Comparison of ENCODE assay signal across 1 cellular context in genomic region chr12:104578453-104578852, GRCh38.
TF ChIP-seq lines count a peak whose summit lies in the region.

No MANE protein-coding gene starts in this region.

TF ChIP-seq in IMR-90, 13 proteins besides CTCF, POLR2A, EP300 and RAD21:
- TF ChIP-seq MXI1 (IDR thresholded peaks at IDR 0.05; ENCODE audit: borderline replicate concordance, low read depth, low read length) (no peak), USF2 (IDR thresholded peaks at IDR 0.05; ENCODE audit: low read depth, low read length) (no peak), SMC3 (IDR thresholded peaks at IDR 0.05; ENCODE audit: low read depth, low read length) (no peak), MAFK (IDR thresholded peaks at IDR 0.05; ENCODE audit: low read depth, low read length) (no peak), RFX5 (IDR thresholded peaks at IDR 0.05; ENCODE audit: low read depth, low read length) (no peak), FOS (IDR thresholded peaks at IDR 0.05; ENCODE audit: low read depth, low read length) (peak; percentile 70), MAZ (IDR thresholded peaks at IDR 0.05; ENCODE audit: borderline replicate concordance, low read depth, low read length) (no peak), RCOR1 (IDR thresholded peaks at IDR 0.05; ENCODE audit: insufficient replicate concordance, low read length) (no peak), NFE2L2 (IDR thresholded peaks at IDR 0.05; ENCODE audit: low read depth, low read length) (no peak), BHLHE40 (IDR thresholded peaks at IDR 0.05; ENCODE audit: low read depth, low read length) (peak; percentile 51; the same call in 1 of the 2 replicates), CEBPB (IDR thresholded peaks at IDR 0.05; ENCODE audit: low read depth, low read length) (peak; percentile 20; the same call in 1 of the 2 replicates)
